8 cellular contexts compared by ENCODE assay signal in the genomic region with DNA sequence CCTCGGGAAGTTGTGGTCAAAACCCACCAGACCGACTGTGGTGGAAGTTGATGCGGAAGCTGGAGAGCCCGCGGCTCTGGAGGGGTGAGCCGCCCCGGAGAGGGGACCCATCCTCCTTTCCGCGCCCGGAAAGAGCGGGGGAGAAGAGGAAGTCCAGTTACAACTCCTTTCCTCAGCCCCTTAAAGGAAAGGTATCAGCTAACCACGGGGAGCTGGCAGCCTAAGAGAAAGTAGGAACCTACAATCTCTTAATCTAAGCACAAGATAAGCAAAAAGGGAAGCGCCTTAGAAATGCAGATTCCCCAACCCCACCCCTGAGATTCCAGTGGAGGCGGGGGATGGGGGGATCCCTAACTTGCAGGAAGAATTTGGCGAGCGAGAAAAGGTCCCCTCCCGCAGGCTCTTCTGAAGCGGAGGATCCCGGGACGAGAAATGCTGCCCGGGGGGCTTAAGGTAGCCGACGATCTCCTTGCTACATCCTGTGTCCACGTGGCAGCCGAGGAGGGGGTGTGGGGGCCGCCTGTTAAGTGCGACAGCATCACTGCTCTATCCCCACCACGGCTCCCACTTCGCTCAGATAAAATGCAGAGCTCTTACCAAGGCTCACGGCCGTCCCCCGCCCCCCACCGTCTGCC.
DNase-seq lines count a peak whose midpoint lies in the region; ATAC-seq, FAIRE-seq and TF ChIP-seq lines count a peak whose summit lies in the region.

No MANE protein-coding gene starts in this region.

- no peak for FAIRE-seq in pancreas (lab: Jason Lieb, UNC)

- WGBS in pancreas, 2 donors = 15 to 16% methylated on average over 32 to 33 of the region's 33 CpGs

- H3K27me3 Mint-ChIP-seq in activated naive CD4-positive, alpha-beta T cell treated with anti-CD3 and anti-CD28 coated beads for 36 hours (ENCODE audit: low read depth) = peaks cover 23% of the 10 kb centered on the region
- peaks cover 37% of the 10 kb centered on the region for H3K27me3 Mint-ChIP-seq in activated CD8-positive, alpha-beta T cell treated with anti-CD3 and anti-CD28 coated beads for 36 hours

- H3K4me1 ChIP-seq in stomach smooth muscle (ENCODE audit: control insufficient read depth, insufficient read depth, low read length) (peaks cover 24% of the 10 kb centered on the region), pancreas (peaks cover 0 to 4% (median 0%) of the 10 kb centered on the region in 3 donors)

- H3K27ac Mint-ChIP-seq in activated naive CD4-positive, alpha-beta T cell treated with anti-CD3 and anti-CD28 coated beads for 36 hours = no peak overlapping the region
- no peak overlapping the region for H3K27ac Mint-ChIP-seq in activated CD8-positive, alpha-beta T cell treated with anti-CD3 and anti-CD28 coated beads for 36 hours

- H3K36me3 ChIP-seq in stomach smooth muscle (ENCODE audit: control insufficient read depth in 2 of 2, insufficient read depth in 2 of 2, low read length in 2 of 2) = no peaks in the 10 kb centered on the region
- H3K36me3 ChIP-seq in pancreas = no peaks in the 10 kb centered on the region

- no peaks in the 10 kb centered on the region for H3K36me3 Mint-ChIP-seq in activated naive CD4-positive, alpha-beta T cell treated with anti-CD3 and anti-CD28 coated beads for 36 hours (ENCODE audit: low read depth)
- H3K36me3 Mint-ChIP-seq in activated CD8-positive, alpha-beta T cell treated with anti-CD3 and anti-CD28 coated beads for 36 hours (ENCODE audit: low read depth) = no peaks in the 10 kb centered on the region

- no peak for TF ChIP-seq CTCF in activated CD8-positive, alpha-beta T cell treated with anti-CD3 and anti-CD28 coated beads for 36 hours (IDR thresholded peaks at IDR 0.05)
- TF ChIP-seq CTCF in pancreas (IDR thresholded peaks at IDR 0.05) = no peak

- POLR2A ChIA-PET in activated CD8-positive, alpha-beta T cell treated with anti-CD3 and anti-CD28 coated beads for 36 hours (lab: Charles Lee) = interaction anchor here (0.8 kb wide), 1 partner anchor 88 kb away, joined by 3 read pairs; a partner anchor contains a TSS

- H3K9me3 ChIP-seq in stomach smooth muscle (ENCODE audit: control insufficient read depth in 2 of 2, low read length in 2 of 2) (no peaks in the 10 kb centered on the region), pancreas (no peaks in the 10 kb centered on the region)

- H3K9ac ChIP-seq in stomach smooth muscle (ENCODE audit: low read length in 2 of 2) = peak overlapping the region in 1 of 2 donors; percentile 28

- peaks cover 23% of the 10 kb centered on the region for H3K4me1 Mint-ChIP-seq in activated naive CD4-positive, alpha-beta T cell treated with anti-CD3 and anti-CD28 coated beads for 36 hours (ENCODE audit: low read depth)
- peaks cover 20% of the 10 kb centered on the region for H3K4me1 Mint-ChIP-seq in activated CD8-positive, alpha-beta T cell treated with anti-CD3 and anti-CD28 coated beads for 36 hours (ENCODE audit: low read depth)

- no peaks in the 10 kb centered on the region for H3K9me3 Mint-ChIP-seq in activated naive CD4-positive, alpha-beta T cell treated with anti-CD3 and anti-CD28 coated beads for 36 hours
- no peaks in the 10 kb centered on the region for H3K9me3 Mint-ChIP-seq in activated CD8-positive, alpha-beta T cell treated with anti-CD3 and anti-CD28 coated beads for 36 hours

- H3K27ac ChIP-seq in stomach smooth muscle (ENCODE audit: low read length) = no peak overlapping the region
- H3K27ac ChIP-seq in pancreas = no peak overlapping the region

- DNase-seq in activated naive CD4-positive, alpha-beta T cell treated with anti-CD3 and anti-CD28 coated beads for 36 hours = no peak
- no peak for DNase-seq in activated naive CD4-positive, alpha-beta T cell treated with Interleukin-2 at 50 U/mL for 16 hours
- DNase-seq in activated CD8-positive, alpha-beta T cell treated with anti-CD3 and anti-CD28 coated beads for 36 hours = peak; percentile 50
- DNase-seq in iPS DF 4.7 (ENCODE audit: extremely low read depth, low spot score) (peak; percentile 46), pancreas (no peak), DMS53 (lab: John Stamatoyannopoulos, UW) (no peak), NCI-H345 (lab: John Stamatoyannopoulos, UW) (no peak)

- intact Hi-C loops in activated naive CD4-positive, alpha-beta T cell treated with anti-CD3 and anti-CD28 coated beads for 36 hours (cut with micrococcal nuclease) = no loop called here
- intact Hi-C loops in activated CD8-positive, alpha-beta T cell treated with anti-CD3 and anti-CD28 coated beads for 36 hours (cut with micrococcal nuclease) = no loop called here
- intact Hi-C loops in pancreas (cut with DNase I) = no loop called here

- CTCF ChIA-PET in activated naive CD4-positive, alpha-beta T cell treated with anti-CD3 and anti-CD28 coated beads for 36 hours (lab: Charles Lee) = interaction anchor here (1.5 kb wide), 1 partner anchor 25 kb away, joined by 5 read pairs; no protein-coding TSS in a partner anchor
- CTCF ChIA-PET in activated CD8-positive, alpha-beta T cell treated with anti-CD3 and anti-CD28 coated beads for 36 hours (lab: Charles Lee) = interaction anchor here (0.9 to 1.5 kb wide), 5 partner anchors 20 to 480 kb away, joined by 3 to 7 read pairs (median 3); no protein-coding TSS in a partner anchor

- H3K4me3 ChIP-seq in stomach smooth muscle (ENCODE audit: low read length in 2 of 2) (peak overlapping the region; percentile 60 to 68), pancreas (peak overlapping the region in 2 of 4 donors; percentile 26 to 49)

- H3K27me3 ChIP-seq in stomach smooth muscle (ENCODE audit: control insufficient read depth in 1 of 2, insufficient read depth in 2 of 2, low read length in 2 of 2) (peaks cover 21 to 33% of the 10 kb centered on the region in 2 donors), pancreas (peaks cover 0 to 18% (median 3%) of the 10 kb centered on the region in 4 donors)

- ATAC-seq in activated CD8-positive, alpha-beta T cell treated with anti-CD3 and anti-CD28 coated beads for 36 hours = peak; percentile 38
- ATAC-seq in pancreas = no peak

- peak overlapping the region; percentile 61 for H3K4me3 Mint-ChIP-seq in activated naive CD4-positive, alpha-beta T cell treated with anti-CD3 and anti-CD28 coated beads for 36 hours
- H3K4me3 Mint-ChIP-seq in activated CD8-positive, alpha-beta T cell treated with anti-CD3 and anti-CD28 coated beads for 36 hours = peak overlapping the region; percentile 67

Comparison
In these comparisons a context has a peak if more than half of its experiments do, and no peak if none do; other contexts are left out.
1. DNase-seq: peak in activated CD8-positive, alpha-beta T cell treated with anti-CD3 and anti-CD28 coated beads for 36 hours (single experiment) and iPS DF 4.7 (single experiment); none in activated naive CD4-positive, alpha-beta T cell treated with anti-CD3 and anti-CD28 coated beads for 36 hours (single experiment), activated naive CD4-positive, alpha-beta T cell treated with Interleukin-2 at 50 U/mL for 16 hours (single experiment), pancreas (0 of 6), DMS53 (single experiment) and NCI-H345 (single experiment).